ENCODE assay signal across 10 cellular contexts in genomic region chr3:120177907-120178306, GRCh38.
DNase-seq lines count a peak whose midpoint lies in the region; ATAC-seq, FAIRE-seq and TF ChIP-seq lines count a peak whose summit lies in the region.
"Had no signal": no experiment of that assay in that cellular context is flagged by ENCODE, and none has a peak within 500 bp of the region (broad histone marks: within the 10 kb centered on the region; RNA-seq: fewer than 3 reads in every experiment).

No MANE protein-coding gene starts in this region.

- peak overlapping the region; percentile 82 to 89 for H3K27ac ChIP-seq in A549
- peak overlapping the region; percentile 78 for H3K27ac ChIP-seq in PC-9
- H3K27ac ChIP-seq in gastrocnemius medialis, result peak overlapping the region in 2 of 4 donors; percentile 3 to 24

- DNase-seq in A549 (ENCODE audit: low read depth in 1 of 2, low spot score in 1 of 2), result peak in 1 of 2 experiments; percentile 60
- no peak for DNase-seq in HFF-Myc (ENCODE audit: extremely low read depth, low read depth)
- no peak for DNase-seq in PC-9
- DNase-seq in fibroblast of pulmonary artery (ENCODE audit: low read depth), result peak; percentile 34
- no peak for DNase-seq in gastrocnemius medialis
- no peak for DNase-seq in G401 (ENCODE audit: low spot score)
- DNase-seq in stimulated activated CD4-positive, alpha-beta T cell treated with anti-CD3 and anti-CD28 coated beads, Interleukin-12 subunit alpha, Interleukin-12 subunit beta, amount 100 ng/mL, for 4 hours, result no peak
- DNase-seq: activated CD4-positive, alpha-beta T cell treated with anti-CD3 and anti-CD28 coated beads for 36 hours had no signal

- H3K79me2 ChIP-seq in PC-9 (ENCODE audit: low read depth), result no peaks in the 10 kb centered on the region

- H2AFZ ChIP-seq in PC-9, result peak overlapping the region; percentile 69

- H3F3A ChIP-seq in PC-9 (ENCODE audit: insufficient read depth, low read depth), result peaks cover 13% of the 10 kb centered on the region

- POLR2A ChIA-PET in A549 (lab: Yijun Ruan, JAX) (interaction anchor here (1.4 to 4.7 kb wide), 2 partner anchors 82 to 84 kb away, joined by 4 to 48 read pairs; no protein-coding TSS in a partner anchor), PC-9 (lab: Charles Lee; ENCODE audit: unreplicated experiment) (interaction anchor here (0.5 to 1.0 kb wide), 3 partner anchors 18 to 86 kb away, joined by 5 to 10 read pairs (median 9); no protein-coding TSS in a partner anchor)

- H3K36me3 ChIP-seq in PC-9 (ENCODE audit: low read depth) (no peaks in the 10 kb centered on the region), gastrocnemius medialis (no peaks in the 10 kb centered on the region)

- 66% methylated on average over 2 of the region's 2 CpGs for WGBS in A549 (ENCODE audit: missing lambda C conversion rate)

- no TSS peak for BruUV-seq in PC-9 (replicated peaks; lab: Mats Ljungman, UMichigan)

- peaks cover 56% of the 10 kb centered on the region for H3K4me1 ChIP-seq in A549
- H3K4me1 ChIP-seq in PC-9 (replicated peaks; ENCODE audit: insufficient read depth), result peaks cover 43% of the 10 kb centered on the region
- peaks cover 10 to 13% of the 10 kb centered on the region in 2 donors for H3K4me1 ChIP-seq in gastrocnemius medialis

- no peak for FAIRE-seq in A549 (lab: Jason Lieb, UNC)

- no peak for TF ChIP-seq EP300 in A549 (IDR thresholded peaks at IDR 0.05)

- ATAC-seq in A549, result peak; percentile 58 to 70; a peak in 5 of 6 replicates
- no peak for ATAC-seq in gastrocnemius medialis
- ATAC-seq in GM18868 (IDR thresholded peaks at IDR 0.05; ENCODE audit: unreplicated experiment), result no peak
- ATAC-seq: activated CD4-positive, alpha-beta T cell treated with anti-CD3 and anti-CD28 coated beads for 36 hours; CD8-positive, alpha-beta T cell had no signal

- TF ChIP-seq CTCF in A549 (IDR thresholded peaks at IDR 0.05) (no peak), HFF-Myc (IDR thresholded peaks at IDR 0.05; ENCODE audit: low read depth, low read length, missing control alignments) (peak; percentile 7), PC-9 (conservative IDR thresholded peaks at IDR 0.05) (no peak), fibroblast of pulmonary artery (IDR thresholded peaks at IDR 0.05; ENCODE audit: low read length, missing control alignments) (peak; percentile 19), gastrocnemius medialis (IDR thresholded peaks at IDR 0.05 in 4 of 5, conservative IDR thresholded peaks at IDR 0.05 in 1 of 5) (no peak)

- CTCF ChIA-PET in A549 (lab: Yijun Ruan, JAX) (interaction anchor here (0.7 to 2.3 kb wide), 8 partner anchors 9 to 286 kb away, joined by 3 to 8 read pairs (median 4); no protein-coding TSS in a partner anchor), PC-9 (lab: Charles Lee) (interaction anchor here (0.9 kb wide), 1 partner anchor 83 kb away, joined by 3 read pairs; no protein-coding TSS in a partner anchor)

- no peaks in the 10 kb centered on the region for H3K27me3 ChIP-seq in PC-9 (ENCODE audit: insufficient read depth, low read depth)
- H3K27me3 ChIP-seq in gastrocnemius medialis, result no peaks in the 10 kb centered on the region

- TF ChIP-seq POLR2A in A549 (IDR thresholded peaks at IDR 0.05; ENCODE audit: low read length) (no peak), gastrocnemius medialis (IDR thresholded peaks at IDR 0.05) (no peak)

- H4K20me1 ChIP-seq in PC-9 (ENCODE audit: insufficient read depth), result no peaks in the 10 kb centered on the region

- no peaks in the 10 kb centered on the region for H3K9me3 ChIP-seq in A549
- H3K9me3 ChIP-seq in PC-9 (ENCODE audit: insufficient read depth, low read depth), result no peaks in the 10 kb centered on the region
- H3K9me3 ChIP-seq in gastrocnemius medialis, result no peaks in the 10 kb centered on the region

- peak overlapping the region; percentile 81 for H3K4me2 ChIP-seq in A549
- H3K4me2 ChIP-seq in PC-9, result peak overlapping the region; percentile 79

- H3K9me2 ChIP-seq in PC-9 (ENCODE audit: insufficient read depth), result no peaks in the 10 kb centered on the region

- intact Hi-C loops in PC-9 (cut with micrococcal nuclease; ENCODE audit: unreplicated experiment), result loop anchor here (1.0 kb wide), 3 partner anchors 18 to 83 kb away; no protein-coding TSS in a partner anchor
- intact Hi-C loops in gastrocnemius medialis (cut with DNase I; ENCODE audit: low total_unique reads), result no loop called here

- no peak for TF ChIP-seq RAD21 in A549 (conservative IDR thresholded peaks at IDR 0.05 in 1 of 2, IDR thresholded peaks at IDR 0.05 in 1 of 2)

- no peak overlapping the region for H3K4me3 ChIP-seq in A549
- no peak overlapping the region for H3K4me3 ChIP-seq in HFF-Myc (replicated peaks; ENCODE audit: low read depth, low read length)
- H3K4me3 ChIP-seq in PC-9, result peak overlapping the region; percentile 32; the same call in 1 of the 2 replicates
- H3K4me3 ChIP-seq in fibroblast of pulmonary artery (replicated peaks; ENCODE audit: low read depth, low read length), result no peak overlapping the region
- no peak overlapping the region for H3K4me3 ChIP-seq in gastrocnemius medialis

- in situ Hi-C loops in gastrocnemius medialis (cut with MboI; ENCODE audit: low sequenced_read_pairs in 4 of 4), result loop anchor here in 3 of 4 donors (25.0 kb wide), 1 partner anchor 291 kb away; no protein-coding TSS in a partner anchor
- in situ Hi-C loops in G401 (cut with HindIII; ENCODE audit: low sequenced_read_pairs), result no loop called here

TF ChIP-seq in A549, 52 proteins besides CTCF, POLR2A, EP300 and RAD21:
- TF ChIP-seq TP53 (CRISPR knock-in tag; IDR thresholded peaks at IDR 0.05) (no peak), CBX8 (IDR thresholded peaks at IDR 0.05) (no peak), MAX (IDR thresholded peaks at IDR 0.05) (no peak), BCL3 (IDR thresholded peaks at IDR 0.05) (no peak), RFX5 (IDR thresholded peaks at IDR 0.05) (no peak), SMC3 (IDR thresholded peaks at IDR 0.05) (no peak), CHD2 (IDR thresholded peaks at IDR 0.05; ENCODE audit: low read length, partially characterized antibody) (no peak)

Comparison
In these comparisons a context has a peak if more than half of its experiments do, and no peak if none do; other contexts are left out.
1. ATAC-seq: peak in A549 (2 of 2); none in gastrocnemius medialis (0 of 2) and GM18868 (single experiment).
2. CTCF ChIP-seq: peak in HFF-Myc (single experiment) and fibroblast of pulmonary artery (single experiment); none in A549 (single experiment), PC-9 (single experiment) and gastrocnemius medialis (0 of 5).